Comparison of ENCODE assay signal across 14 cellular contexts in genomic region chr4:77446611-77447010, GRCh38.
DNase-seq lines count a peak whose midpoint lies in the region; ATAC-seq and TF ChIP-seq lines count a peak whose summit lies in the region.
"Had no signal": no experiment of that assay in that cellular context is flagged by ENCODE, and none has a peak within 500 bp of the region (broad histone marks: within the 10 kb centered on the region; RNA-seq: fewer than 3 reads in every experiment).

No MANE protein-coding gene starts in this region.

- no peak overlapping the region for H3K9ac ChIP-seq in adipocyte (ENCODE audit: low read length)
- H3K9ac ChIP-seq: BLaER1 treated with 17β-estradiol and CSF1 and Interleukin-3, amounts not matched to agents 10 nM and 100 nM had no signal

- intact Hi-C loops in right cardiac atrium (cut with DNase I) (no loop called here), left ventricle myocardium inferior (cut with micrococcal nuclease) (no loop called here), tibial artery (cut with DNase I; ENCODE audit: low total_unique reads) (no loop called here)

- ATAC-seq in right cardiac atrium (peak; percentile 36 to 48), left lobe of liver (peak; percentile 25)
- ATAC-seq: CD8-positive, alpha-beta T cell; GM12878 had no signal

- no peak for DNase-seq in right cardiac atrium
- no peak for DNase-seq in left ventricle myocardium inferior
- peak; percentile 19 for DNase-seq in adipocyte (ENCODE audit: low read depth)
- no peak for DNase-seq in left lobe of liver (ENCODE audit: low spot score)
- no peak for DNase-seq in tibial artery
- no peak for DNase-seq in NCI-H82 (lab: John Stamatoyannopoulos, UW)
- DNase-seq in occipital lobe (lab: John Stamatoyannopoulos, UW), result no peak
- DNase-seq: Calu3; CD8-positive, alpha-beta T cell; DMS79 treated with DMSO at 0.1 percent for 48 hours; GF-D8; H9 had no signal

- H3K27ac ChIP-seq in right cardiac atrium (ENCODE audit: low read length), result no peak overlapping the region
- no peak overlapping the region for H3K27ac ChIP-seq in left ventricle myocardium inferior (replicated peaks)
- H3K27ac ChIP-seq in tibial artery, result peak overlapping the region; percentile 8 to 16
- H3K27ac ChIP-seq: BLaER1 treated with 17β-estradiol and CSF1 and Interleukin-3, amounts not matched to agents 10 nM and 100 nM had no signal

- no peaks in the 10 kb centered on the region for H3K9me3 ChIP-seq in right cardiac atrium (ENCODE audit: control insufficient read depth, low read length)
- no peaks in the 10 kb centered on the region for H3K9me3 ChIP-seq in left ventricle myocardium inferior (replicated peaks)
- H3K9me3 ChIP-seq in adipocyte (ENCODE audit: control insufficient read depth, low read length), result no peaks in the 10 kb centered on the region
- no peaks in the 10 kb centered on the region for H3K9me3 ChIP-seq in tibial artery
- H3K9me3 ChIP-seq: BLaER1 treated with 17β-estradiol and CSF1 and Interleukin-3, amounts not matched to agents 10 nM and 100 nM had no signal

- TF ChIP-seq CTCF in left ventricle myocardium inferior (IDR thresholded peaks at IDR 0.05; ENCODE audit: borderline replicate concordance) (no peak), tibial artery (IDR thresholded peaks at IDR 0.05) (no peak)

- no peaks in the 10 kb centered on the region for H3K27me3 ChIP-seq in right cardiac atrium (ENCODE audit: control insufficient read depth, insufficient read depth)
- H3K27me3 ChIP-seq in left ventricle myocardium inferior (ENCODE audit: low read depth), result peaks cover 10% of the 10 kb centered on the region
- no peaks in the 10 kb centered on the region for H3K27me3 ChIP-seq in adipocyte (replicated peaks; ENCODE audit: control insufficient read depth, insufficient read depth, low read length)
- H3K27me3 ChIP-seq in tibial artery, result no peaks in the 10 kb centered on the region
- H3K27me3 ChIP-seq: BLaER1 treated with 17β-estradiol and CSF1 and Interleukin-3, amounts not matched to agents 10 nM and 100 nM had no signal

- H3K4me1 ChIP-seq in right cardiac atrium (ENCODE audit: control insufficient read depth, insufficient read depth, low read length), result no peaks in the 10 kb centered on the region
- peaks cover 5% of the 10 kb centered on the region for H3K4me1 ChIP-seq in left ventricle myocardium inferior
- H3K4me1 ChIP-seq in adipocyte (ENCODE audit: control insufficient read depth, insufficient read depth, low read length), result peaks cover 11% of the 10 kb centered on the region
- H3K4me1 ChIP-seq in tibial artery, result peaks cover 0 to 36% (median 16%) of the 10 kb centered on the region in 4 donors
- H3K4me1 ChIP-seq: BLaER1 treated with 17β-estradiol and CSF1 and Interleukin-3, amounts not matched to agents 10 nM and 100 nM had no signal

- H3K36me3 ChIP-seq in left ventricle myocardium inferior (no peaks in the 10 kb centered on the region), adipocyte (ENCODE audit: control insufficient read depth, insufficient read depth, low read length, severe bottlenecking) (no peaks in the 10 kb centered on the region), tibial artery (no peaks in the 10 kb centered on the region)
- H3K36me3 ChIP-seq: BLaER1 treated with 17β-estradiol and CSF1 and Interleukin-3, amounts not matched to agents 10 nM and 100 nM had no signal

- 47% methylated on average over 4 of the region's 4 CpGs for WGBS in right cardiac atrium

- H3K4me3 ChIP-seq in right cardiac atrium (ENCODE audit: low read length) (no peak overlapping the region), left ventricle myocardium inferior (no peak overlapping the region), adipocyte (ENCODE audit: low read length) (no peak overlapping the region), tibial artery (no peak overlapping the region)
- H3K4me3 ChIP-seq: BLaER1 treated with 17β-estradiol and CSF1 and Interleukin-3, amounts not matched to agents 10 nM and 100 nM; GM12878 had no signal

Comparison
In these comparisons a context has a peak if more than half of its experiments do, and no peak if none do; other contexts are left out.
1. H3K27ac ChIP-seq: peak in tibial artery (2 of 2); none in right cardiac atrium (single experiment) and left ventricle myocardium inferior (single experiment).